23 cellular contexts compared by ENCODE assay signal in the genomic region with DNA sequence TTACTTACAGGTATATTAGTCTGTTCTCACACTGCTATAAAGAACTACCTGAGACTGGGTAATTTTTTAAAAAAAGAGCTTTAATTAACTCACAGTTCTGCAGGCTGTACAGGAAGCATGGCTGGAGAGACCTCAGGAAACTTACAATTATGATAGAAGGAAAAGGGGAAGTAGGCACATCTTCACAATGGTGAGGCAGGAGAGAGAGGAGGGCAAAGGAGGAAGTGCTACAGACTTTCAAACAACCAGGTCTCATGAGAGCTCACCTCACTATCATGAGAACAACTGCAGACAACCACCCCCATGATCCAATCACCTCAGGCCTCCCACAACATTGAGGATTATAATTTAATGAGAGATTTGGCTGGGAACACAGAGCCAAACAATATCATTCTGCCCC.
"Had no signal": no experiment of that assay in that cellular context is flagged by ENCODE, and none has a peak within 500 bp of the region (broad histone marks: within the 10 kb centered on the region; RNA-seq: fewer than 3 reads in every experiment).

No MANE protein-coding gene starts in this region.

- H3K27ac Mint-ChIP-seq: activated CD8-positive, alpha-beta memory T cell treated with anti-CD3 and anti-CD28 coated beads, Interleukin-2, amount 10 ng/mL, durations not matched to agents 7 days and 5 days; activated naive CD4-positive, alpha-beta T cell treated with anti-CD3 and anti-CD28 coated beads, Interleukin-2, amount 10 ng/mL, durations not matched to agents 7 days and 5 days; dendritic cell treated with granulocyte-macrophage colony-stimulating factor and Interleukin-4, amounts not matched to agents 40 ng/mL and 50 ng/mL, for 4 days; effector memory CD8-positive, alpha-beta T cell; nephron progenitor cell; stimulated activated naive CD8-positive, alpha-beta T cell treated with anti-CD3 and anti-CD28 coated beads, Interleukin-15, Interleukin-2, amounts not matched to agents 100 ng/mL and 50 ng/mL, for 24 hours had no signal

- FAIRE-seq: bronchial epithelial cell, frontal cortex, small intestine had no signal

- H3K9me3 Mint-ChIP-seq: activated naive CD4-positive, alpha-beta T cell treated with anti-CD3 and anti-CD28 coated beads, Interleukin-2, amount 10 ng/mL, durations not matched to agents 7 days and 5 days; nephron progenitor cell had no signal

- ATAC-seq: activated CD8-positive, alpha-beta memory T cell treated with anti-CD3 and anti-CD28 coated beads, Interleukin-2, amount 10 ng/mL, durations not matched to agents 7 days and 5 days; effector memory CD8-positive, alpha-beta T cell; right cardiac atrium had no signal

- H3K4me3 Mint-ChIP-seq: activated CD8-positive, alpha-beta memory T cell treated with anti-CD3 and anti-CD28 coated beads, Interleukin-2, amount 10 ng/mL, durations not matched to agents 7 days and 5 days; activated naive CD4-positive, alpha-beta T cell treated with anti-CD3 and anti-CD28 coated beads, Interleukin-2, amount 10 ng/mL, durations not matched to agents 7 days and 5 days; dendritic cell treated with granulocyte-macrophage colony-stimulating factor and Interleukin-4, amounts not matched to agents 40 ng/mL and 50 ng/mL, for 4 days; effector memory CD8-positive, alpha-beta T cell; nephron progenitor cell; stimulated activated naive CD8-positive, alpha-beta T cell treated with anti-CD3 and anti-CD28 coated beads, Interleukin-15, Interleukin-2, amounts not matched to agents 100 ng/mL and 50 ng/mL, for 24 hours had no signal

- H3K27me3 Mint-ChIP-seq: activated CD8-positive, alpha-beta memory T cell treated with anti-CD3 and anti-CD28 coated beads, Interleukin-2, amount 10 ng/mL, durations not matched to agents 7 days and 5 days; activated naive CD4-positive, alpha-beta T cell treated with anti-CD3 and anti-CD28 coated beads, Interleukin-2, amount 10 ng/mL, durations not matched to agents 7 days and 5 days; dendritic cell treated with granulocyte-macrophage colony-stimulating factor and Interleukin-4, amounts not matched to agents 40 ng/mL and 50 ng/mL, for 4 days; effector memory CD8-positive, alpha-beta T cell; stimulated activated naive CD8-positive, alpha-beta T cell treated with anti-CD3 and anti-CD28 coated beads, Interleukin-15, Interleukin-2, amounts not matched to agents 100 ng/mL and 50 ng/mL, for 24 hours had no signal

- H3K4me3 ChIP-seq: ascending aorta, prostate gland, suprapubic skin had no signal

- H3K27ac ChIP-seq: ascending aorta, epithelial cell of prostate, prostate gland, suprapubic skin, WERI-Rb-1 had no signal

- H3K36me3 Mint-ChIP-seq: activated CD8-positive, alpha-beta memory T cell treated with anti-CD3 and anti-CD28 coated beads, Interleukin-2, amount 10 ng/mL, durations not matched to agents 7 days and 5 days; activated naive CD4-positive, alpha-beta T cell treated with anti-CD3 and anti-CD28 coated beads, Interleukin-2, amount 10 ng/mL, durations not matched to agents 7 days and 5 days had no signal

- H3K4me1 Mint-ChIP-seq: activated CD8-positive, alpha-beta memory T cell treated with anti-CD3 and anti-CD28 coated beads, Interleukin-2, amount 10 ng/mL, durations not matched to agents 7 days and 5 days; activated naive CD4-positive, alpha-beta T cell treated with anti-CD3 and anti-CD28 coated beads, Interleukin-2, amount 10 ng/mL, durations not matched to agents 7 days and 5 days; nephron progenitor cell had no signal

- H3K9me3 ChIP-seq: ascending aorta, prostate gland, suprapubic skin had no signal

- DNase-seq: activated CD4-positive, alpha-beta T cell treated with anti-CD3 and anti-CD28 coated beads, Interleukin-2, amount 50 U/mL, for 48 hours; activated CD8-positive, alpha-beta memory T cell treated with anti-CD3 and anti-CD28 coated beads, Interleukin-2, amount 10 ng/mL, durations not matched to agents 7 days and 5 days; activated naive CD4-positive, alpha-beta T cell treated with anti-CD3 and anti-CD28 coated beads, Interleukin-2, amount 10 ng/mL, durations not matched to agents 7 days and 5 days; activated T-cell treated with anti-CD3 and anti-CD28 coated beads, Interleukin-2, amount 50 U/mL, for 1 hour; effector memory CD8-positive, alpha-beta T cell; head of caudate nucleus; mesendoderm; nephron progenitor cell; occipital lobe; right cardiac atrium; small intestine; stimulated activated CD4-positive, alpha-beta T cell treated with anti-CD3 and anti-CD28 coated beads, Interleukin-4, amount 100 ng/mL, for 4 hours; stimulated activated CD8-positive, alpha-beta memory T cell treated with anti-CD3 and anti-CD28 coated beads, Interleukin-4, amount 100 ng/mL, for 48 hours; trophoblast cell; WERI-Rb-1 had no signal

- H3K4me1 ChIP-seq: ascending aorta, prostate gland, suprapubic skin had no signal

- H3K36me3 ChIP-seq: ascending aorta, prostate gland, suprapubic skin, WERI-Rb-1 had no signal

- H3K27me3 ChIP-seq: ascending aorta, suprapubic skin had no signal
